34 cellular contexts compared by ENCODE assay signal in the genomic region with DNA sequence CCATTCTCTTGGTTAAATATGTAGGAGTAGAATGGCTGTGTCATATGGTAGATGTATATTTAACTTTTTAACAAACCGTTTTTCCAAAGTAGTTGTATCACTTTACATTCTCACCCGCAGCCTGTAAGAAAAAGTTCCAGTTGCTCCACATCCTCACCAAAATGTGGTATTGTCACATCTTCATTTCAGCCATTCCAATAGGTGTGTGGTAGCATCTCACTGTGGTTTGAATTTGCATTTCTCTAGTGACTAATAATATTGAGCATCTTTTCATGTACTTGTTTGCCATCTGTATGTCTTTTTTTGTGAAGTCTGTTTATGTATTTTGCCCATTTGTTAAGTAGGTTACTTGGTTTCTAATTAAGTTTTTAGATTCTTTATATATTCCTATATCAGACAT.
"Had no signal": no experiment of that assay in that cellular context is flagged by ENCODE, and none has a peak within 500 bp of the region (broad histone marks: within the 10 kb centered on the region; RNA-seq: fewer than 3 reads in every experiment).

No MANE protein-coding gene starts in this region.

- DNase-seq: Karpas-422, MM.1S, MV-4-11, NCI-H1092, NCI-H1105 treated with DMSO at 0.1 percent for 48 hours, NCI-H1417, NCI-H1436, NCI-H146, NCI-H1694, NCI-H187, NCI-H1930, NCI-H2029 treated with DMSO at 0.1 percent for 48 hours, NCI-H2081 treated with DMSO at 0.1 percent for 48 hours, NCI-H2107, NCI-H2171, NCI-H226, NCI-H446 treated with DMSO at 0.1 percent for 48 hours, NCI-H510A, NCI-H524, NCI-H526, NCI-H69, NCI-H748 treated with DMSO at 0.1 percent for 48 hours, NCI-H82, PC-9, SHP77, SIG-M5, SJCRH30 had no signal

- H3K9me3 ChIP-seq: SJCRH30 had no signal

- H3K4me2 ChIP-seq: KMS-11, PC-9 had no signal

- H2AFZ ChIP-seq: PC-9 had no signal

- H3K27ac ChIP-seq: KMS-11, PC-9, RWPE1, SJCRH30, SK-N-MC had no signal

- H3K4me3 ChIP-seq: PC-9, SJCRH30, SK-N-MC had no signal

- H3K36me3 ChIP-seq: SJCRH30 had no signal

- H3K27me3 ChIP-seq: SJCRH30 had no signal

- H3K9ac ChIP-seq: KMS-11 had no signal

- FAIRE-seq: RCC 7860 had no signal

- ATAC-seq: Panc1, Right ventricle myocardium inferior, SK-N-SH treated with all-trans-retinoic acid at 6 μM for 48 hours had no signal
